ENCODE assay signal across 8 cellular contexts in genomic region chr20:13788167-13788834, GRCh38. TPM values are rescaled to one million over a fixed set of nuclear protein-coding genes. Genes with fewer than 3 reads are reported as not detected.
DNase-seq lines count a peak whose midpoint lies in the region; ATAC-seq and TF ChIP-seq lines count a peak whose summit lies in the region.

No MANE protein-coding gene starts in this region.

- H3K27ac Mint-ChIP-seq in CD14-positive monocyte = peak overlapping the region in 1 of 7 donors; percentile 48

- no peak for DNase-seq in CD14-positive monocyte (ENCODE audit: low spot score)
- DNase-seq in GM13977 (ENCODE audit: low spot score) = peak; percentile 66
- peak; percentile 71 for DNase-seq in NCI-H748 (lab: John Stamatoyannopoulos, UW; ENCODE audit: unreplicated experiment)
- peak; percentile 15 for DNase-seq in activated effector memory CD4-positive, alpha-beta T cell treated with Interleukin-2 at 50 U/mL for 16 hours
- DNase-seq in hepatic stellate cell (ENCODE audit: low spot score) = peak; percentile 46
- peak; percentile 32 for DNase-seq in stimulated activated CD4-positive, alpha-beta T cell treated with anti-CD3 and anti-CD28 coated beads, Interleukin-4, amount 100 ng/mL, for 1 hour
- DNase-seq in amniotic stem cell (lab: John Stamatoyannopoulos, UW) = no peak

- TF ChIP-seq CTCF in CD14-positive monocyte (IDR thresholded peaks at IDR 0.05) (peak; percentile 36), GM13977 (IDR thresholded peaks at IDR 0.05; ENCODE audit: extremely low read depth, insufficient read depth, missing control alignments) (peak; percentile 60)

- peaks cover 32% of the 10 kb centered on the region for H3K4me1 Mint-ChIP-seq in CD14-positive monocyte

- H3K27me3 Mint-ChIP-seq in CD14-positive monocyte (ENCODE audit: low read depth in 3 of 3) = peaks cover 0 to 4% (median 0%) of the 10 kb centered on the region in 3 donors

- ATAC-seq in HG03342 (IDR thresholded peaks at IDR 0.05; ENCODE audit: unreplicated experiment) = peak; percentile 41

- intact Hi-C loops in CD14-positive monocyte (cut with micrococcal nuclease) = loop anchor here in 1 of 2 donors (10.0 kb wide), 1 partner anchor 154 kb away; the partner anchor contains the start of gene TASP1

- peaks cover 0 to 1% (median 0%) of the 10 kb centered on the region in 7 donors for H3K9me3 Mint-ChIP-seq in CD14-positive monocyte

- H3K36me3 Mint-ChIP-seq in CD14-positive monocyte = peaks cover 38 to 39% of the 10 kb centered on the region in 2 donors

- H3K4me3 Mint-ChIP-seq in CD14-positive monocyte = no peak overlapping the region

- in situ Hi-C loops in GM13977 (cut with MboI; ENCODE audit: low pct_unique_long_range_greater_than_20kb, low sequenced_read_pairs, unreplicated experiment) = no loop called here

RNA-seq across cellular contexts. Expression of gene NDUFAF5, which starts 3.5 kb away (rescaled TPM):
- 1 to 10 TPM; 5.9 to 7.8 TPM for polyA plus RNA-seq in CD14-positive monocyte

RNA-seq across cellular contexts. Expression of gene ESF1, which starts 3.6 kb away (rescaled TPM):
- polyA plus RNA-seq in CD14-positive monocyte = 1 to 10 TPM; 1.7 to 2.3 TPM

Comparison
In these comparisons a context has a peak if more than half of its experiments do, and no peak if none do; other contexts are left out.
1. DNase-seq: peak in GM13977 (single experiment), NCI-H748 (single experiment), activated effector memory CD4-positive, alpha-beta T cell treated with Interleukin-2 at 50 U/mL for 16 hours (single experiment), hepatic stellate cell (single experiment) and stimulated activated CD4-positive, alpha-beta T cell treated with anti-CD3 and anti-CD28 coated beads, Interleukin-4, amount 100 ng/mL, for 1 hour (single experiment); none in CD14-positive monocyte (single experiment) and amniotic stem cell (single experiment).